Comparison of ENCODE assay signal across 8 cellular contexts in genomic region chr1:110963666-110964399, GRCh38. TPM values are rescaled to one million over a fixed set of nuclear protein-coding genes. Genes with fewer than 3 reads are reported as not detected.
DNase-seq lines count a peak whose midpoint lies in the region; ATAC-seq and TF ChIP-seq lines count a peak whose summit lies in the region.

A gene with protein sequence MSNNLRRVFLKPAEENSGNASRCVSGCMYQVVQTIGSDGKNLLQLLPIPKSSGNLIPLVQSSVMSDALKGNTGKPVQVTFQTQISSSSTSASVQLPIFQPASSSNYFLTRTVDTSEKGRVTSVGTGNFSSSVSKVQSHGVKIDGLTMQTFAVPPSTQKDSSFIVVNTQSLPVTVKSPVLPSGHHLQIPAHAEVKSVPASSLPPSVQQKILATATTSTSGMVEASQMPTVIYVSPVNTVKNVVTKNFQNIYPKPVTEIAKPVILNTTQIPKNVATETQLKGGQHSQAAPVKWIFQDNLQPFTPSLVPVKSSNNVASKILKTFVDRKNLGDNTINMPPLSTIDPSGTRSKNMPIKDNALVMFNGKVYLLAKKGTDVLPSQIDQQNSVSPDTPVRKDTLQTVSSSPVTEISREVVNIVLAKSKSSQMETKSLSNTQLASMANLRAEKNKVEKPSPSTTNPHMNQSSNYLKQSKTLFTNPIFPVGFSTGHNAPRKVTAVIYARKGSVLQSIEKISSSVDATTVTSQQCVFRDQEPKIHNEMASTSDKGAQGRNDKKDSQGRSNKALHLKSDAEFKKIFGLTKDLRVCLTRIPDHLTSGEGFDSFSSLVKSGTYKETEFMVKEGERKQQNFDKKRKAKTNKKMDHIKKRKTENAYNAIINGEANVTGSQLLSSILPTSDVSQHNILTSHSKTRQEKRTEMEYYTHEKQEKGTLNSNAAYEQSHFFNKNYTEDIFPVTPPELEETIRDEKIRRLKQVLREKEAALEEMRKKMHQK (minus strand): TSS chr1:110963922. CDS start chr1:110963688, 234 bp downstream.

- DNase-seq in A673 (ENCODE audit: low spot score) (peak; percentile 100), NCI-H2196 (lab: John Stamatoyannopoulos, UW; ENCODE audit: unreplicated experiment) (peak; percentile 99), breast epithelium (ENCODE audit: low spot score in 2 of 2) (peak; percentile 99)

- H3K27ac ChIP-seq in A673 (ENCODE audit: low read depth, low read length, poor library complexity, severe bottlenecking) (peak within 1 kb of the TSS; percentile 99), VCaP (peak within 1 kb of the TSS; percentile 83), breast epithelium (peak within 1 kb of the TSS; percentile 97 to 98), iPS-20b (ENCODE audit: low read length) (peak within 1 kb of the TSS; percentile 52), skin epidermis (peak within 1 kb of the TSS; percentile 68 to 97 (median 93))

- intact Hi-C loops in A673 (cut with micrococcal nuclease; ENCODE audit: unreplicated experiment) (no loop called here), breast epithelium (cut with DNase I; ENCODE audit: low total_unique reads) (no loop called here)

- peak within 1 kb of the TSS; percentile 92 for H3K9ac ChIP-seq in iPS-20b (ENCODE audit: low read depth, low read length)

- peaks cover 4% of the 10 kb centered on the region for H3K27me3 ChIP-seq in A673 (replicated peaks; ENCODE audit: insufficient read depth, low read depth, low read length, poor library complexity)
- peaks cover 0 to 13% of the 10 kb centered on the region in 2 donors for H3K27me3 ChIP-seq in breast epithelium
- H3K27me3 ChIP-seq in iPS-20b (ENCODE audit: insufficient read depth, low read length) = no peaks in the 10 kb centered on the region

- H3K4me1 ChIP-seq in A673 (ENCODE audit: insufficient read depth, low read length, poor library complexity, severe bottlenecking) (no peaks in the 10 kb centered on the region), breast epithelium (no peaks in the 10 kb centered on the region), iPS-20b (ENCODE audit: insufficient read depth, low read length) (peaks cover 4% of the 10 kb centered on the region)

- BruUV-seq in A673 (replicated peaks; lab: Mats Ljungman, UMichigan) = no TSS peak

- TF ChIP-seq POLR2A in breast epithelium (IDR thresholded peaks at IDR 0.05) = peak; percentile 84

- H3K4me3 ChIP-seq in A673 (ENCODE audit: low read depth, low read length, poor library complexity, severe bottlenecking) = peak within 1 kb of the TSS; percentile 63
- H3K4me3 ChIP-seq in breast epithelium = peak within 1 kb of the TSS; percentile 63 to 88 (median 74)
- H3K4me3 ChIP-seq in iPS-20b (ENCODE audit: low read length) = peak within 1 kb of the TSS; percentile 89
- peak within 1 kb of the TSS; percentile 43 to 75 (median 58) for H3K4me3 ChIP-seq in skin epidermis

- TF ChIP-seq CTCF in A673 (conservative IDR thresholded peaks at IDR 0.05; ENCODE audit: low read depth, low read length) = peak; percentile 38; the same call in 1 of the 2 replicates
- peak; percentile 38 for TF ChIP-seq CTCF in VCaP (conservative IDR thresholded peaks at IDR 0.05)
- peak in 2 of 3 donors; percentile 75 to 79 for TF ChIP-seq CTCF in breast epithelium (IDR thresholded peaks at IDR 0.05)

- H3K9me3 ChIP-seq in A673 (ENCODE audit: low read depth, low read length, poor library complexity, severe bottlenecking) = peaks cover 31% of the 10 kb centered on the region
- peaks cover 8 to 45% of the 10 kb centered on the region in 2 donors for H3K9me3 ChIP-seq in breast epithelium
- H3K9me3 ChIP-seq in iPS-20b (ENCODE audit: insufficient read depth, low read depth, low read length) = peaks cover 11% of the 10 kb centered on the region; the same call in 1 of the 2 replicates

- ATAC-seq in GM18861 (IDR thresholded peaks at IDR 0.05; ENCODE audit: unreplicated experiment) (peak; percentile 94), HG03097 (IDR thresholded peaks at IDR 0.05; ENCODE audit: low FRiP score, unreplicated experiment) (peak; percentile 96)

- CTCF ChIA-PET in A673 (lab: Charles Lee) = interaction anchor here (0.6 kb wide), 1 partner anchor 273 kb away, joined by 3 read pairs; no protein-coding TSS in a partner anchor

- H3K36me3 ChIP-seq in A673 (ENCODE audit: insufficient read depth, low read length, poor library complexity, severe bottlenecking) (peaks cover 3% of the 10 kb centered on the region), breast epithelium (no peaks in the 10 kb centered on the region), iPS-20b (ENCODE audit: insufficient read depth, low read depth, low read length) (no peaks in the 10 kb centered on the region)

- POLR2A ChIA-PET in A673 (lab: Charles Lee; ENCODE audit: low non-redundant PET) = interaction anchor here (0.6 kb wide), 3 partner anchors 53 to 623 kb away, joined by 3 to 4 read pairs (median 4); no protein-coding TSS in a partner anchor

RNA-seq across cellular contexts. Expression of the gene that starts here (rescaled TPM):
- 18.5 and 18.7 TPM in 2 replicates for total RNA-seq in A673 (2021)
- 10 to 100 TPM in 1 of 3 donors, 1 to 10 TPM in 2; 9.5 to 17.0 (median 9.8) TPM for total RNA-seq in breast epithelium

Comparison
In these comparisons a context has a peak if more than half of its experiments do, and no peak if none do; other contexts are left out.
1. Peak in every context shown above with its lines: DNase-seq, ATAC-seq, H3K4me3 ChIP-seq and H3K27ac ChIP-seq.